In genomic region chr10:62217683-62218082, GRCh38 we compare ENCODE assay signal across 32 cellular contexts. TPM values are rescaled to one million over a fixed set of nuclear protein-coding genes. Genes with fewer than 3 reads are reported as not detected.
"Had no signal": no experiment of that assay in that cellular context is flagged by ENCODE, and none has a peak within 500 bp of the region (broad histone marks: within the 10 kb centered on the region; RNA-seq: fewer than 3 reads in every experiment).

No MANE protein-coding gene starts in this region.

- DNase-seq: activated B cell treated with CpG ODN at 0.5 μM for 24 hours; activated CD4-positive, alpha-beta T cell treated with anti-CD3 and anti-CD28 coated beads for 1 hour; activated CD4-positive, alpha-beta T cell treated with anti-CD3 and anti-CD28 coated beads for 4 hours; activated CD4-positive, alpha-beta T cell treated with anti-CD3 and anti-CD28 coated beads, Interleukin-2, amount 10 ng/mL, durations not matched to agents 7 days and 5 days; activated CD4-positive, alpha-beta T cell treated with anti-CD3 and anti-CD28 coated beads, Interleukin-2, amount 50 U/mL, for 4 hours; activated CD8-positive, alpha-beta memory T cell treated with anti-CD3 and anti-CD28 coated beads, Interleukin-2, amount 10 ng/mL, durations not matched to agents 7 days and 5 days; activated CD8-positive, alpha-beta memory T cell treated with anti-CD3 and anti-CD28 coated beads, Interleukin-2, amount 50 U/mL, for 4 hours; activated CD8-positive, alpha-beta T cell treated with anti-CD3 and anti-CD28 coated beads, Interleukin-2, amount 10 ng/mL, durations not matched to agents 7 days and 5 days; activated gamma-delta T cell; activated naive CD4-positive, alpha-beta T cell; activated naive CD4-positive, alpha-beta T cell treated with anti-CD3 and anti-CD28 coated beads, Interleukin-2, amount 10 ng/mL, durations not matched to agents 7 days and 5 days; activated naive CD8-positive, alpha-beta T cell treated with anti-CD3 and anti-CD28 coated beads, Interleukin-2, amount 10 ng/mL, durations not matched to agents 7 days and 5 days; activated T-cell treated with anti-CD3 and anti-CD28 coated beads, Interleukin-2, amount 50 U/mL, for 4 hours; dorsolateral prefrontal cortex; effector memory CD4-positive, alpha-beta T cell; endodermal cell; foreskin fibroblast; head of caudate nucleus; T-helper 1 cell; T-helper 17 cell; T1000; WERI-Rb-1 had no signal

- H3K36me3 Mint-ChIP-seq: brain had no signal

- H3K9me3 ChIP-seq: ascending aorta, breast epithelium had no signal

- H3K27me3 Mint-ChIP-seq: activated B cell treated with CpG ODN at 0.5 μM for 24 hours; activated CD4-positive, alpha-beta T cell treated with anti-CD3 and anti-CD28 coated beads, Interleukin-2, amount 10 ng/mL, durations not matched to agents 7 days and 5 days; activated CD8-positive, alpha-beta memory T cell treated with anti-CD3 and anti-CD28 coated beads, Interleukin-2, amount 10 ng/mL, durations not matched to agents 7 days and 5 days; activated naive CD4-positive, alpha-beta T cell treated with anti-CD3 and anti-CD28 coated beads, Interleukin-2, amount 10 ng/mL, durations not matched to agents 7 days and 5 days; brain; central memory CD8-positive, alpha-beta T cell; dendritic cell treated with granulocyte-macrophage colony-stimulating factor and Interleukin-4, amounts not matched to agents 40 ng/mL and 50 ng/mL, for 4 days; T-helper 17 cell had no signal

- H3K4me3 Mint-ChIP-seq: activated B cell treated with CpG ODN at 0.5 μM for 24 hours; activated CD4-positive, alpha-beta T cell treated with anti-CD3 and anti-CD28 coated beads, Interleukin-2, amount 10 ng/mL, durations not matched to agents 7 days and 5 days; activated CD8-positive, alpha-beta memory T cell treated with anti-CD3 and anti-CD28 coated beads, Interleukin-2, amount 10 ng/mL, durations not matched to agents 7 days and 5 days; activated CD8-positive, alpha-beta T cell treated with anti-CD3 and anti-CD28 coated beads, Interleukin-2, amount 10 ng/mL, durations not matched to agents 7 days and 5 days; activated naive CD4-positive, alpha-beta T cell treated with anti-CD3 and anti-CD28 coated beads, Interleukin-2, amount 10 ng/mL, durations not matched to agents 7 days and 5 days; activated naive CD8-positive, alpha-beta T cell treated with anti-CD3 and anti-CD28 coated beads, Interleukin-2, amount 10 ng/mL, durations not matched to agents 7 days and 5 days; activated T-cell treated with anti-CD3 and anti-CD28 coated beads, Interleukin-2, amount 50 U/mL, for 4 hours; brain; central memory CD8-positive, alpha-beta T cell; dendritic cell treated with granulocyte-macrophage colony-stimulating factor and Interleukin-4, amounts not matched to agents 40 ng/mL and 50 ng/mL, for 4 days; endodermal cell; T-helper 17 cell; T-helper 2 cell treated with Interferon-gamma antibody and Interleukin-4, amounts not matched to agents 5 μg/mL and 100 μg/mL, for 36 hours had no signal

- H3K27ac Mint-ChIP-seq: activated B cell treated with CpG ODN at 0.5 μM for 24 hours; activated CD4-positive, alpha-beta T cell treated with anti-CD3 and anti-CD28 coated beads, Interleukin-2, amount 10 ng/mL, durations not matched to agents 7 days and 5 days; activated CD8-positive, alpha-beta memory T cell treated with anti-CD3 and anti-CD28 coated beads, Interleukin-2, amount 10 ng/mL, durations not matched to agents 7 days and 5 days; activated CD8-positive, alpha-beta T cell treated with anti-CD3 and anti-CD28 coated beads, Interleukin-2, amount 10 ng/mL, durations not matched to agents 7 days and 5 days; activated naive CD4-positive, alpha-beta T cell treated with anti-CD3 and anti-CD28 coated beads, Interleukin-2, amount 10 ng/mL, durations not matched to agents 7 days and 5 days; activated naive CD8-positive, alpha-beta T cell treated with anti-CD3 and anti-CD28 coated beads, Interleukin-2, amount 10 ng/mL, durations not matched to agents 7 days and 5 days; brain; dendritic cell treated with granulocyte-macrophage colony-stimulating factor and Interleukin-4, amounts not matched to agents 40 ng/mL and 50 ng/mL, for 4 days; endodermal cell; T-helper 17 cell had no signal

- H3K27me3 ChIP-seq: ascending aorta, breast epithelium, cardiac muscle cell, dorsolateral prefrontal cortex had no signal

- ATAC-seq: activated CD8-positive, alpha-beta memory T cell treated with anti-CD3 and anti-CD28 coated beads, Interleukin-2, amount 10 ng/mL, durations not matched to agents 7 days and 5 days; activated CD8-positive, alpha-beta T cell treated with anti-CD3 and anti-CD28 coated beads, Interleukin-2, amount 10 ng/mL, durations not matched to agents 7 days and 5 days; activated naive CD4-positive, alpha-beta T cell treated with anti-CD3 and anti-CD28 coated beads, Interleukin-2, amount 50 U/mL, for 72 hours; activated T-cell treated with anti-CD3 and anti-CD28 coated beads, Interleukin-2, amount 50 U/mL, for 4 hours; esophagus mucosa; T-helper 17 cell had no signal

- H3K4me3 ChIP-seq: ascending aorta, breast epithelium, cardiac muscle cell, coronary artery, dorsolateral prefrontal cortex had no signal

- H3K27ac ChIP-seq: ascending aorta, breast epithelium, cardiac muscle cell, coronary artery, dorsolateral prefrontal cortex, WERI-Rb-1 had no signal

- H3K36me3 ChIP-seq: ascending aorta, breast epithelium, cardiac muscle cell, WERI-Rb-1 had no signal

- H3K9me3 Mint-ChIP-seq: activated B cell treated with CpG ODN at 0.5 μM for 24 hours; activated CD4-positive, alpha-beta T cell treated with anti-CD3 and anti-CD28 coated beads, Interleukin-2, amount 10 ng/mL, durations not matched to agents 7 days and 5 days; activated naive CD4-positive, alpha-beta T cell treated with anti-CD3 and anti-CD28 coated beads, Interleukin-2, amount 50 U/mL, for 72 hours; activated T-cell treated with anti-CD3 and anti-CD28 coated beads, Interleukin-2, amount 50 U/mL, for 4 hours; brain; central memory CD8-positive, alpha-beta T cell; dendritic cell treated with granulocyte-macrophage colony-stimulating factor and Interleukin-4, amounts not matched to agents 40 ng/mL and 50 ng/mL, for 4 days; endodermal cell; T-helper 2 cell treated with Interferon-gamma antibody and Interleukin-4, amounts not matched to agents 5 μg/mL and 100 μg/mL, for 36 hours had no signal

- H3K4me1 Mint-ChIP-seq: activated B cell treated with CpG ODN at 0.5 μM for 24 hours; activated CD8-positive, alpha-beta memory T cell treated with anti-CD3 and anti-CD28 coated beads, Interleukin-2, amount 10 ng/mL, durations not matched to agents 7 days and 5 days; brain; central memory CD8-positive, alpha-beta T cell; endodermal cell had no signal

- H3K4me1 ChIP-seq: ascending aorta, breast epithelium had no signal

RNA-seq across cellular contexts. Expression of gene RTKN2, which starts 51.0 kb away (rescaled TPM):
- total RNA-seq: ascending aorta had no signal
